8 cellular contexts compared by ENCODE assay signal in genomic region chr19:12722566-12723382, GRCh38. TPM values are rescaled to one million over a fixed set of nuclear protein-coding genes. Genes with fewer than 3 reads are reported as not detected.
A peak's percentile ranks its signal among the peaks of the same experiment; 100 is the strongest.
DNase-seq lines count a peak whose midpoint lies in the region; ATAC-seq, FAIRE-seq and TF ChIP-seq lines count a peak whose summit lies in the region.

No MANE protein-coding gene starts in this region.

- peak overlapping the region; percentile 56 for H3K56ac ChIP-seq in H1 (replicated peaks; ENCODE audit: insufficient read length, low read depth, low read length)

- 1% methylated on average over 21 of the region's 32 CpGs; no CpG with 5 or more reads in 1 of the 2 experiments for WGBS in H1 (ENCODE audit: extremely low coverage in 1 of 2, insufficient coverage in 1 of 2, insufficient read length in 1 of 2, insufficient replicate concordance in 2 of 2, low coverage in 1 of 2, low lambda C conversion rate in 2 of 2, missing lambda C conversion rate in 1 of 2), 2 experiments
- under 1% methylated on average over 23 of the region's 32 CpGs for WGBS in mesenchymal stem cell

- peak overlapping the region; percentile 76 to 97 (median 89) for H3K9ac ChIP-seq in H1 (replicated peaks in 1 of 4; ENCODE audit: extremely low read depth in 1 of 4, low read depth in 3 of 4, low read length in 3 of 4)
- H3K9ac ChIP-seq in mesenchymal stem cell (ENCODE audit: low read length) = peak overlapping the region; percentile 91

- POLR2A ChIA-PET in CD8-positive, alpha-beta memory T cell (lab: Charles Lee) = interaction anchor here (0.6 to 4.0 kb wide), 11 partner anchors 9 to 1194 kb away, joined by 3 to 38 read pairs (median 4); partner anchors contain the start of genes DHPS, ECSIT, FBXW9 and GET3
- POLR2A ChIA-PET in H1 (lab: Charles Lee; ENCODE audit: partially characterized antibody) = interaction anchor here (0.6 to 12.9 kb wide), 32 partner anchors 9 to 433 kb away, joined by 3 to 258 read pairs (median 5); partner anchors contain the start of genes BEST2, DHPS, FBXW9 and GCDH

- peak; percentile 65 for ATAC-seq in GM21367 (IDR thresholded peaks at IDR 0.05; ENCODE audit: unreplicated experiment)
- peak; percentile 88 for ATAC-seq in activated CD8-positive, alpha-beta memory T cell treated with anti-CD3 and anti-CD28 coated beads, Interleukin-2, amount 10 ng/mL, durations not matched to agents 7 days and 5 days

- DNase-seq in CD8-positive, alpha-beta memory T cell = peak; percentile 90 to 97 (median 92)
- peak; percentile 99 for DNase-seq in HTR-8/SVneo (ENCODE audit: insufficient read length, low spot score)
- peak; percentile 97 for DNase-seq in NOMO-1 treated with DMSO at 0.1 percent for 48 hours (lab: John Stamatoyannopoulos, UW; ENCODE audit: unreplicated experiment)
- peak; percentile 98 for DNase-seq in activated CD8-positive, alpha-beta memory T cell treated with anti-CD3 and anti-CD28 coated beads, Interleukin-2, amount 10 ng/mL, durations not matched to agents 7 days and 5 days
- DNase-seq in H1 (ENCODE audit: low read depth in 1 of 2, low spot score in 2 of 2) = peak; percentile 91
- peak; percentile 99 for DNase-seq in mesenchymal stem cell
- peak; percentile 84 for DNase-seq in stimulated activated CD8-positive, alpha-beta memory T cell treated with anti-CD3 and anti-CD28 coated beads, Interleukin-12 subunit alpha, Interleukin-12 subunit beta, amount 100 ng/mL, for 24 hours (ENCODE audit: extremely low read depth)

- peak overlapping the region; percentile 60 for H3K27ac ChIP-seq in CD8-positive, alpha-beta memory T cell (ENCODE audit: low read depth, low read length)
- H3K27ac ChIP-seq in H1 (ENCODE audit: low read depth, low read length) = peak overlapping the region; percentile 87
- H3K27ac ChIP-seq in mesenchymal stem cell (ENCODE audit: low read length, poor library complexity, severe bottlenecking) = peak overlapping the region; percentile 65

- H2AK5ac ChIP-seq in H1 (ENCODE audit: low read depth, low read length) (0 out of 2 replicates have a peak overlapping the region, but pooled peaks have one; percentile 42), mesenchymal stem cell (ENCODE audit: low read length, severe bottlenecking) (no peak overlapping the region)

- peak overlapping the region; percentile 86; the same call in 1 of the 2 replicates for H2BK12ac ChIP-seq in H1 (ENCODE audit: low read depth, low read length)
- peak overlapping the region in 1 of 2 experiments; percentile 83 for H2BK12ac ChIP-seq in mesenchymal stem cell (ENCODE audit: low read length in 2 of 2)

- H3K18ac ChIP-seq in H1 (ENCODE audit: extremely low read depth, low read length) (peak overlapping the region; percentile 76), mesenchymal stem cell (ENCODE audit: low read depth in 1 of 2, low read length in 2 of 2) (peak overlapping the region in 1 of 2 experiments; percentile 97)

- H3K4ac ChIP-seq in H1 (replicated peaks; ENCODE audit: insufficient read length, low read depth, low read length) (peak overlapping the region; percentile 40), mesenchymal stem cell (ENCODE audit: low read depth in 1 of 2, low read length in 2 of 2) (peak overlapping the region; percentile 49 to 62)

- H3K27me3 ChIP-seq in CD8-positive, alpha-beta memory T cell (ENCODE audit: insufficient read depth, low read length, poor library complexity, severe bottlenecking) = no peaks in the 10 kb centered on the region
- no peaks in the 10 kb centered on the region for H3K27me3 ChIP-seq in H1 (replicated peaks in 1 of 4; ENCODE audit: control insufficient read depth in 3 of 4, extremely low read depth in 1 of 4, insufficient read depth in 3 of 4, low read length in 3 of 4)
- no peaks in the 10 kb centered on the region for H3K27me3 ChIP-seq in mesenchymal stem cell (ENCODE audit: control insufficient read depth in 1 of 2, insufficient read depth in 1 of 2, low read length in 2 of 2)

- peak overlapping the region; percentile 90 to 95 (median 94) for H3K4me3 Mint-ChIP-seq in CD8-positive, alpha-beta memory T cell
- peak overlapping the region; percentile 83 for H3K4me3 Mint-ChIP-seq in activated CD8-positive, alpha-beta memory T cell treated with anti-CD3 and anti-CD28 coated beads, Interleukin-2, amount 10 ng/mL, durations not matched to agents 7 days and 5 days

- peaks cover 12% of the 10 kb centered on the region; the same call in 1 of the 2 replicates for H3K79me1 ChIP-seq in H1 (ENCODE audit: low read depth, low read length)
- H3K79me1 ChIP-seq in mesenchymal stem cell (replicated peaks; ENCODE audit: low read length, poor library complexity, severe bottlenecking) = peaks cover 8% of the 10 kb centered on the region

- H4K91ac ChIP-seq in H1 (replicated peaks; ENCODE audit: insufficient read length, low read length) = peak overlapping the region; percentile 78
- no peak overlapping the region for H4K91ac ChIP-seq in mesenchymal stem cell (ENCODE audit: low read length)

- H2BK5ac ChIP-seq in H1 (ENCODE audit: low read depth, low read length) (peak overlapping the region; percentile 87; the same call in 1 of the 2 replicates), mesenchymal stem cell (ENCODE audit: low read depth, low read length, poor library complexity, severe bottlenecking) (no peak overlapping the region)

- peaks cover 0 to 4% of the 10 kb centered on the region in 2 donors for H3K27me3 Mint-ChIP-seq in CD8-positive, alpha-beta memory T cell
- no peaks in the 10 kb centered on the region for H3K27me3 Mint-ChIP-seq in activated CD8-positive, alpha-beta memory T cell treated with anti-CD3 and anti-CD28 coated beads, Interleukin-2, amount 10 ng/mL, durations not matched to agents 7 days and 5 days

- no peak overlapping the region for H2BK20ac ChIP-seq in H1 (ENCODE audit: low read length)

- H3K27ac Mint-ChIP-seq in CD8-positive, alpha-beta memory T cell = peak overlapping the region; percentile 85 to 96 (median 94)
- peak overlapping the region; percentile 91 for H3K27ac Mint-ChIP-seq in activated CD8-positive, alpha-beta memory T cell treated with anti-CD3 and anti-CD28 coated beads, Interleukin-2, amount 10 ng/mL, durations not matched to agents 7 days and 5 days

- peak overlapping the region; percentile 93 to 98 for H3K4me2 ChIP-seq in H1 (ENCODE audit: insufficient read depth in 1 of 2, low read depth in 2 of 2, low read length in 2 of 2)
- peak overlapping the region; percentile 83 for H3K4me2 ChIP-seq in mesenchymal stem cell (ENCODE audit: low read length, poor library complexity, severe bottlenecking)

- H2BK120ac ChIP-seq in H1 (replicated peaks; ENCODE audit: low read depth, low read length) (peak overlapping the region; percentile 5), mesenchymal stem cell (ENCODE audit: low read depth, low read length) (no peak overlapping the region)

- H3K4me3 ChIP-seq in CD8-positive, alpha-beta memory T cell (ENCODE audit: low read length) = peak overlapping the region; percentile 98
- H3K4me3 ChIP-seq in H1 (ENCODE audit: extremely low read depth in 1 of 4, insufficient read depth in 2 of 4, low read depth in 3 of 4, low read length in 4 of 4) (peak overlapping the region; percentile 80 to 93 (median 82)), mesenchymal stem cell (ENCODE audit: insufficient read depth in 1 of 2, low read depth in 1 of 2, low read length in 2 of 2) (peak overlapping the region; percentile 78 to 95)

- no peaks in the 10 kb centered on the region for H3K9me3 Mint-ChIP-seq in CD8-positive, alpha-beta memory T cell
- H3K9me3 Mint-ChIP-seq in activated CD8-positive, alpha-beta memory T cell treated with anti-CD3 and anti-CD28 coated beads, Interleukin-2, amount 10 ng/mL, durations not matched to agents 7 days and 5 days (ENCODE audit: low read depth) = no peaks in the 10 kb centered on the region

- H4K5ac ChIP-seq in H1 (ENCODE audit: insufficient read length, low read depth, low read length) = peak overlapping the region; percentile 53

- H3K36me3 ChIP-seq in CD8-positive, alpha-beta memory T cell (ENCODE audit: insufficient read depth, low read length) = peaks cover 7% of the 10 kb centered on the region
- peaks cover 4 to 12% (median 7%) of the 10 kb centered on the region in 4 experiments; a peak in 6 of 8 replicates for H3K36me3 ChIP-seq in H1 (ENCODE audit: control insufficient read depth in 2 of 4, insufficient read depth in 4 of 4, low read length in 3 of 4)
- peaks cover 20 to 27% of the 10 kb centered on the region in 2 experiments for H3K36me3 ChIP-seq in mesenchymal stem cell (ENCODE audit: control insufficient read depth in 1 of 2, insufficient read depth in 2 of 2, low read depth in 1 of 2, low read length in 2 of 2)

- peak; percentile 55 to 89 for TF ChIP-seq POLR2A in H1 (IDR thresholded peaks at IDR 0.05; ENCODE audit: control extremely low read depth in 1 of 2, low read depth in 2 of 2, low read length in 2 of 2)

- H3K4me1 ChIP-seq in CD8-positive, alpha-beta memory T cell (ENCODE audit: insufficient read depth, low read length) = peaks cover 17% of the 10 kb centered on the region
- peaks cover 0 to 6% (median 2%) of the 10 kb centered on the region in 4 experiments; a peak in 5 of 7 replicates for H3K4me1 ChIP-seq in H1 (replicated peaks in 1 of 4; ENCODE audit: control insufficient read depth in 3 of 4, insufficient read depth in 4 of 4, low read length in 3 of 4)
- H3K4me1 ChIP-seq in mesenchymal stem cell (ENCODE audit: control insufficient read depth, insufficient read depth, low read depth, low read length) = peaks cover 16% of the 10 kb centered on the region

- peaks cover 0 to 26% (median 3%) of the 10 kb centered on the region in 3 donors for H3K36me3 Mint-ChIP-seq in CD8-positive, alpha-beta memory T cell
- peaks cover 16% of the 10 kb centered on the region for H3K36me3 Mint-ChIP-seq in activated CD8-positive, alpha-beta memory T cell treated with anti-CD3 and anti-CD28 coated beads, Interleukin-2, amount 10 ng/mL, durations not matched to agents 7 days and 5 days

- TF ChIP-seq RAD21 in H1 (IDR thresholded peaks at IDR 0.05 in 1 of 2, conservative IDR thresholded peaks at IDR 0.05 in 1 of 2; ENCODE audit: low read depth in 2 of 2, low read length in 2 of 2) = no peak

- peaks cover 35 to 46% (median 38%) of the 10 kb centered on the region in 3 donors for H3K4me1 Mint-ChIP-seq in CD8-positive, alpha-beta memory T cell
- peaks cover 38% of the 10 kb centered on the region for H3K4me1 Mint-ChIP-seq in activated CD8-positive, alpha-beta memory T cell treated with anti-CD3 and anti-CD28 coated beads, Interleukin-2, amount 10 ng/mL, durations not matched to agents 7 days and 5 days

- H3K23ac ChIP-seq in H1 (ENCODE audit: insufficient read length) (no peak overlapping the region), mesenchymal stem cell (ENCODE audit: low read length in 2 of 2) (peak overlapping the region in 1 of 2 experiments; percentile 49)

- peaks cover 4 to 11% of the 10 kb centered on the region in 2 experiments for H4K20me1 ChIP-seq in H1 (replicated peaks in 1 of 2; ENCODE audit: control insufficient read depth in 1 of 2, insufficient read depth in 2 of 2, low read length in 2 of 2)

- H3K14ac ChIP-seq in H1 (ENCODE audit: insufficient read length) (no peak overlapping the region), mesenchymal stem cell (ENCODE audit: low read length in 2 of 2) (peak overlapping the region in 1 of 2 experiments; percentile 96)

- TF ChIP-seq CTCF in H1 (IDR thresholded peaks at IDR 0.05; ENCODE audit: control extremely low read depth in 1 of 3, insufficient read depth in 1 of 3, low read depth in 1 of 3, low read length in 3 of 3) = no peak

- CTCF ChIA-PET in CD8-positive, alpha-beta memory T cell (lab: Charles Lee) = interaction anchor here (0.9 to 4.4 kb wide), 6 partner anchors 11 to 69 kb away, joined by 3 to 25 read pairs (median 5); partner anchors contain the start of genes GET3, JUNB and TRIR
- CTCF ChIA-PET in activated CD8-positive, alpha-beta memory T cell treated with anti-CD3 and anti-CD28 coated beads, Interleukin-2, amount 10 ng/mL, durations not matched to agents 7 days and 5 days (lab: Charles Lee) = interaction anchor here (0.5 to 15.3 kb wide), 15 partner anchors 11 to 162 kb away, joined by 3 to 157 read pairs (median 5); partner anchors contain the start of gene TRIR
- CTCF ChIA-PET in H1 (lab: Charles Lee; ENCODE audit: partially characterized antibody) = interaction anchor here (0.7 to 3.9 kb wide), 9 partner anchors 11 to 125 kb away, joined by 3 to 20 read pairs (median 5); partner anchors contain the start of gene TRIR

- H3K9me3 ChIP-seq in CD8-positive, alpha-beta memory T cell (ENCODE audit: low read length) = no peaks in the 10 kb centered on the region
- no peaks in the 10 kb centered on the region for H3K9me3 ChIP-seq in H1 (ENCODE audit: insufficient read depth in 2 of 2, low read depth in 1 of 2, low read length in 1 of 2)
- no peaks in the 10 kb centered on the region for H3K9me3 ChIP-seq in mesenchymal stem cell (ENCODE audit: control insufficient read depth, low read length)

- H4K8ac ChIP-seq in H1 (ENCODE audit: extremely low read depth, insufficient read depth, low read length) (peak overlapping the region; percentile 97; the same call in 1 of the 2 replicates), mesenchymal stem cell (ENCODE audit: low read length) (peak overlapping the region; percentile 14)

- peaks cover 27 to 53% of the 10 kb centered on the region in 2 experiments for H3K79me2 ChIP-seq in H1 (ENCODE audit: control insufficient read depth in 1 of 2, insufficient read depth in 2 of 2, low read length in 2 of 2)

- no peak for TF ChIP-seq EP300 in H1 (IDR thresholded peaks at IDR 0.05; ENCODE audit: borderline replicate concordance in 1 of 2, low read depth in 2 of 2, low read length in 2 of 2)

- peaks cover 10% of the 10 kb centered on the region for H3K23me2 ChIP-seq in H1 (ENCODE audit: low read depth, low read length)

- H2AFZ ChIP-seq in H1 (ENCODE audit: low read length) (no peak overlapping the region), mesenchymal stem cell (ENCODE audit: low read depth, low read length) (peak overlapping the region; percentile 21)

- H2BK15ac ChIP-seq in H1 (ENCODE audit: low read length) (no peak overlapping the region; the same call in 1 of the 2 replicates), mesenchymal stem cell (ENCODE audit: low read depth, poor library complexity, severe bottlenecking) (no peak overlapping the region)

- FAIRE-seq in HTR-8/SVneo (lab: Jason Lieb, UNC) (peak; percentile 63), H1 (lab: Jason Lieb, UNC) (peak; percentile 77)

RNA-seq across cellular contexts. Expression of gene TNPO2, which starts 1.0 kb away (rescaled TPM):
- total RNA-seq in CD8-positive, alpha-beta memory T cell = 100 to 1,000 TPM; 148 TPM
- 3.4 TPM for polyA plus RNA-seq in CD8-positive, alpha-beta memory T cell
- total RNA-seq in activated CD8-positive, alpha-beta memory T cell treated with anti-CD3 and anti-CD28 coated beads, Interleukin-2, amount 10 ng/mL, durations not matched to agents 7 days and 5 days = 100 to 1,000 TPM; 101 to 104 TPM
- total RNA-seq in H1 (2021; fragmentation: NEBNext Ultra II Directional; extraction: Animal tissue kit (Norgen Biotek cat#: 25700)) = 110 and 112 TPM in 2 replicates
- polyA plus RNA-seq in H1 (2011; rRNA removed) = 121 and 136 TPM in 2 replicates
- polyA plus RNA-seq in H1 (2011; cell fraction: cytosol; rRNA removed) = 116 TPM
- 408 TPM for polyA plus RNA-seq in H1 (2011; cell fraction: nucleus; rRNA removed)
- polyA plus RNA-seq in H1 (2012, experiment 1 of 2) = 85.6 to 98.1 TPM (median 87.1 TPM) in 4 replicates
- polyA plus RNA-seq in H1 (2012, experiment 2 of 2) = 57.3 TPM
- 61.7 TPM for polyA plus RNA-seq in H1 (2013, experiment 1 of 2)
- 57.4 TPM for polyA plus RNA-seq in H1 (2013, experiment 2 of 2)
- polyA minus RNA-seq in H1 (2011; rRNA and poly(A)+ RNA removed) = 202 and 231 TPM in 2 replicates
- polyA minus RNA-seq in H1 (2011; cell fraction: cytosol; rRNA and poly(A)+ RNA removed) = 84.7 TPM
- 205 TPM for polyA minus RNA-seq in H1 (2011; cell fraction: nucleus; rRNA and poly(A)+ RNA removed)
- 39.8 TPM for polyA plus RNA-seq in mesenchymal stem cell (2013, experiment 1 of 2)
- 37.8 TPM for polyA plus RNA-seq in mesenchymal stem cell (2013, experiment 2 of 2)

RNA-seq across cellular contexts. Expression of gene TRIR, which starts 11.7 kb away (rescaled TPM):
- total RNA-seq in CD8-positive, alpha-beta memory T cell = 100 to 1,000 TPM; 243 to 247 TPM
- 248 TPM for polyA plus RNA-seq in CD8-positive, alpha-beta memory T cell
- 100 to 1,000 TPM; 195 to 239 TPM for total RNA-seq in activated CD8-positive, alpha-beta memory T cell treated with anti-CD3 and anti-CD28 coated beads, Interleukin-2, amount 10 ng/mL, durations not matched to agents 7 days and 5 days
- 149 and 156 TPM in 2 replicates for total RNA-seq in H1 (2021; fragmentation: NEBNext Ultra II Directional; extraction: Animal tissue kit (Norgen Biotek cat#: 25700))
- 130 and 167 TPM in 2 replicates for polyA plus RNA-seq in H1 (2011; rRNA removed)
- polyA plus RNA-seq in H1 (2011; cell fraction: cytosol; rRNA removed) = 216 TPM
- 124 TPM for polyA plus RNA-seq in H1 (2011; cell fraction: nucleus; rRNA removed)
- polyA plus RNA-seq in H1 (2012, experiment 1 of 2) = 169 to 208 TPM (median 189 TPM) in 4 replicates
- polyA plus RNA-seq in H1 (2012, experiment 2 of 2) = 245 TPM
- 179 TPM for polyA plus RNA-seq in H1 (2013, experiment 1 of 2)
- 179 TPM for polyA plus RNA-seq in H1 (2013, experiment 2 of 2)
- 33.4 and 36.1 TPM in 2 replicates for polyA minus RNA-seq in H1 (2011; rRNA and poly(A)+ RNA removed)
- polyA minus RNA-seq in H1 (2011; cell fraction: cytosol; rRNA and poly(A)+ RNA removed) = 45.1 TPM
- 31.4 TPM for polyA minus RNA-seq in H1 (2011; cell fraction: nucleus; rRNA and poly(A)+ RNA removed)
- 270 TPM for polyA plus RNA-seq in mesenchymal stem cell (2013, experiment 1 of 2)
- 272 TPM for polyA plus RNA-seq in mesenchymal stem cell (2013, experiment 2 of 2)

RNA-seq across cellular contexts. Expression of gene GET3, which starts 14.5 kb away (rescaled TPM):
- total RNA-seq in CD8-positive, alpha-beta memory T cell = 100 to 1,000 TPM in 1 of 2 experiments, 10 to 100 TPM in 1; 96.9 to 101 TPM
- polyA plus RNA-seq in CD8-positive, alpha-beta memory T cell = 72.5 TPM
- total RNA-seq in activated CD8-positive, alpha-beta memory T cell treated with anti-CD3 and anti-CD28 coated beads, Interleukin-2, amount 10 ng/mL, durations not matched to agents 7 days and 5 days = 10 to 100 TPM; 68.6 to 84.1 TPM
- total RNA-seq in H1 (2021; fragmentation: NEBNext Ultra II Directional; extraction: Animal tissue kit (Norgen Biotek cat#: 25700)) = 105 and 106 TPM in 2 replicates
- 297 and 304 TPM in 2 replicates for polyA plus RNA-seq in H1 (2011; rRNA removed)
- polyA plus RNA-seq in H1 (2011; cell fraction: cytosol; rRNA removed) = 261 TPM
- 249 TPM for polyA plus RNA-seq in H1 (2011; cell fraction: nucleus; rRNA removed)
- 171 to 210 TPM (median 184 TPM) in 4 replicates for polyA plus RNA-seq in H1 (2012, experiment 1 of 2)
- polyA plus RNA-seq in H1 (2012, experiment 2 of 2) = 256 TPM
- 76.0 TPM for polyA plus RNA-seq in H1 (2013, experiment 1 of 2)
- polyA plus RNA-seq in H1 (2013, experiment 2 of 2) = 71.3 TPM
- polyA minus RNA-seq in H1 (2011; rRNA and poly(A)+ RNA removed) = 108 and 115 TPM in 2 replicates
- 60.5 TPM for polyA minus RNA-seq in H1 (2011; cell fraction: cytosol; rRNA and poly(A)+ RNA removed)
- 36.4 TPM for polyA minus RNA-seq in H1 (2011; cell fraction: nucleus; rRNA and poly(A)+ RNA removed)
- 59.3 TPM for polyA plus RNA-seq in mesenchymal stem cell (2013, experiment 1 of 2)
- polyA plus RNA-seq in mesenchymal stem cell (2013, experiment 2 of 2) = 58.3 TPM

RNA-seq across cellular contexts. Expression of gene FBXW9, which starts 26.3 kb away (rescaled TPM):
- total RNA-seq in CD8-positive, alpha-beta memory T cell = 1 to 10 TPM; 7.9 to 8.1 TPM
- 5.9 TPM for polyA plus RNA-seq in CD8-positive, alpha-beta memory T cell
- 1 to 10 TPM; 5.2 to 6.3 TPM for total RNA-seq in activated CD8-positive, alpha-beta memory T cell treated with anti-CD3 and anti-CD28 coated beads, Interleukin-2, amount 10 ng/mL, durations not matched to agents 7 days and 5 days
- total RNA-seq in H1 (2021; fragmentation: NEBNext Ultra II Directional; extraction: Animal tissue kit (Norgen Biotek cat#: 25700)) = 10.8 and 11.1 TPM in 2 replicates
- polyA plus RNA-seq in H1 (2011; rRNA removed) = 30.1 and 36.4 TPM in 2 replicates
- polyA plus RNA-seq in H1 (2011; cell fraction: cytosol; rRNA removed) = 22.3 TPM
- 26.5 TPM for polyA plus RNA-seq in H1 (2011; cell fraction: nucleus; rRNA removed)
- 6.1 to 13.8 TPM (median 12.7 TPM) in 4 replicates for polyA plus RNA-seq in H1 (2012, experiment 1 of 2)
- polyA plus RNA-seq in H1 (2012, experiment 2 of 2) = 13.7 TPM
- polyA plus RNA-seq in H1 (2013, experiment 1 of 2) = 7.6 TPM
- polyA plus RNA-seq in H1 (2013, experiment 2 of 2) = 7.2 TPM
- polyA minus RNA-seq in H1 (2011; rRNA and poly(A)+ RNA removed) = 6.0 and 7.9 TPM in 2 replicates
- polyA minus RNA-seq in H1 (2011; cell fraction: cytosol; rRNA and poly(A)+ RNA removed) = 8.1 TPM
- polyA minus RNA-seq in H1 (2011; cell fraction: nucleus; rRNA and poly(A)+ RNA removed) = 6.7 TPM
- 5.2 TPM for polyA plus RNA-seq in mesenchymal stem cell (2013, experiment 1 of 2)
- 5.2 TPM for polyA plus RNA-seq in mesenchymal stem cell (2013, experiment 2 of 2)

RNA-seq across cellular contexts. Expression of gene BEST2, which starts 28.8 kb away (rescaled TPM):
- not detected for total RNA-seq in CD8-positive, alpha-beta memory T cell
- not detected for polyA plus RNA-seq in CD8-positive, alpha-beta memory T cell
- not detected for total RNA-seq in activated CD8-positive, alpha-beta memory T cell treated with anti-CD3 and anti-CD28 coated beads, Interleukin-2, amount 10 ng/mL, durations not matched to agents 7 days and 5 days
- 4.6 TPM in 2 replicates for total RNA-seq in H1 (2021; fragmentation: NEBNext Ultra II Directional; extraction: Animal tissue kit (Norgen Biotek cat#: 25700))
- 7.3 and 11.6 TPM in 2 replicates for polyA plus RNA-seq in H1 (2011; rRNA removed)
- polyA plus RNA-seq in H1 (2011; cell fraction: cytosol; rRNA removed) = 7.1 TPM
- 9.7 TPM for polyA plus RNA-seq in H1 (2011; cell fraction: nucleus; rRNA removed)
- 2.3 to 6.3 TPM (median 4.2 TPM) in 4 replicates for polyA plus RNA-seq in H1 (2012, experiment 1 of 2)
- polyA plus RNA-seq in H1 (2012, experiment 2 of 2) = 4.4 TPM
- 6.4 TPM for polyA plus RNA-seq in H1 (2013, experiment 1 of 2)
- 5.7 TPM for polyA plus RNA-seq in H1 (2013, experiment 2 of 2)
- 5.7 and 7.9 TPM in 2 replicates for polyA minus RNA-seq in H1 (2011; rRNA and poly(A)+ RNA removed)
- 4.3 TPM for polyA minus RNA-seq in H1 (2011; cell fraction: cytosol; rRNA and poly(A)+ RNA removed)
- polyA minus RNA-seq in H1 (2011; cell fraction: nucleus; rRNA and poly(A)+ RNA removed) = 2.5 TPM
- polyA plus RNA-seq in mesenchymal stem cell (2013, experiment 1 of 2) = 0.04 TPM
- polyA plus RNA-seq in mesenchymal stem cell (2013, experiment 2 of 2) = 0.01 TPM

Comparison
In these comparisons a context has a peak if more than half of its experiments do, and no peak if none do; other contexts are left out.
1. Peak in every context shown above with its lines: DNase-seq, ATAC-seq, H3K4me3 ChIP-seq and H3K27ac ChIP-seq.